ENCODE assay signal across 15 cellular contexts in the genomic region with DNA sequence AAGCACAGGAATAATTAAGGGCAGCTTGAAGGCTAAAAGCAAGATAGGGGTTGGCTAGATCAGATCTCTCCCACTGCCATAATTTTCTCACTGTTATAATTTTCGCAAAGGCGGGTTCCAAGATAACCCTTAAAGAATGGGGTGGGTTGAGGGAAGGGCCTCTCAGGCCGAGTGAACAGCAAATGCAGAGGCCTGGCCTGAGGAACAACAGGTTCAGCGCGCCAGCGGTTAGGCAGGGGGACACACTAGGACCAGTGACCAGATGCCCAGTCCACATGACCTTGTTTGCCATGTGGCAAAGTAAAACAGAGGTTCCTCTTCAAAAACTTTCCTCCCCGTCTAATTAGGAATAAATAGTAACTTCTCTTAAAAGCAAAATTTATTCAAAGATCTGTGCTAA. TPM values are rescaled to one million over a fixed set of nuclear protein-coding genes. Genes with fewer than 3 reads are reported as not detected.
DNase-seq lines count a peak whose midpoint lies in the region; ATAC-seq, FAIRE-seq and TF ChIP-seq lines count a peak whose summit lies in the region.
"Had no signal": no experiment of that assay in that cellular context is flagged by ENCODE, and none has a peak within 500 bp of the region (broad histone marks: within the 10 kb centered on the region; RNA-seq: fewer than 3 reads in every experiment).

No MANE protein-coding gene starts in this region.

- TF ChIP-seq CTCF in C4-2B (conservative IDR thresholded peaks at IDR 0.05), result no peak
- TF ChIP-seq CTCF in H1 (IDR thresholded peaks at IDR 0.05; ENCODE audit: control extremely low read depth in 1 of 3, insufficient read depth in 1 of 3, low read depth in 1 of 3, low read length in 3 of 3), result no peak

- no peak for FAIRE-seq in H1 (lab: Jason Lieb, UNC)
- FAIRE-seq: colon had no signal

- peak overlapping the region; percentile 96; the same call in 1 of the 2 replicates for H2BK5ac ChIP-seq in H1 (ENCODE audit: low read depth, low read length)

- H2BK120ac ChIP-seq in H1 (replicated peaks; ENCODE audit: low read depth, low read length), result peak overlapping the region; percentile 82

- peak overlapping the region; percentile 98; the same call in 1 of the 2 replicates for H2BK20ac ChIP-seq in H1 (ENCODE audit: low read length)

- H2BK15ac ChIP-seq in H1 (ENCODE audit: low read length), result peak overlapping the region; percentile 65; the same call in 1 of the 2 replicates

- H3K4me1 Mint-ChIP-seq in naive thymus-derived CD8-positive, alpha-beta T cell, result peaks cover 15 to 36% (median 33%) of the 10 kb centered on the region in 4 donors

- H3K36me3 ChIP-seq in HUES64 (ENCODE audit: insufficient read depth, low read length) (peaks cover 18% of the 10 kb centered on the region), H1 (ENCODE audit: control insufficient read depth in 2 of 4, insufficient read depth in 4 of 4, low read length in 3 of 4) (peaks cover 7 to 13% (median 10%) of the 10 kb centered on the region in 4 experiments; a peak in 5 of 8 replicates)

- H4K8ac ChIP-seq in H1 (ENCODE audit: extremely low read depth, insufficient read depth, low read length), result no peak overlapping the region

- ATAC-seq in naive thymus-derived CD8-positive, alpha-beta T cell, result no peak
- ATAC-seq in GM18498 (IDR thresholded peaks at IDR 0.05; ENCODE audit: unreplicated experiment), result no peak

- no peaks in the 10 kb centered on the region for H3K27me3 Mint-ChIP-seq in naive thymus-derived CD8-positive, alpha-beta T cell
- H3K27me3 Mint-ChIP-seq: stimulated activated naive CD8-positive, alpha-beta T cell treated with anti-CD3 and anti-CD28 coated beads, Interleukin-15, Interleukin-2, amounts not matched to agents 100 ng/mL and 50 ng/mL, for 24 hours had no signal

- peaks cover 8% of the 10 kb centered on the region for H3K23me2 ChIP-seq in H1 (ENCODE audit: low read depth, low read length)

- H4K20me1 ChIP-seq in H1 (replicated peaks in 1 of 2; ENCODE audit: control insufficient read depth in 1 of 2, insufficient read depth in 2 of 2, low read length in 2 of 2), result peaks cover 0 to 8% of the 10 kb centered on the region in 2 experiments

- H2AFZ ChIP-seq in H1 (ENCODE audit: low read length), result no peak overlapping the region

- H3K23ac ChIP-seq in H1 (ENCODE audit: insufficient read length), result no peak overlapping the region

- no peak overlapping the region for H3K56ac ChIP-seq in H1 (replicated peaks; ENCODE audit: insufficient read length, low read depth, low read length)

- H3K14ac ChIP-seq in H1 (ENCODE audit: insufficient read length), result no peak overlapping the region

- H3K36me3 Mint-ChIP-seq in naive thymus-derived CD8-positive, alpha-beta T cell, result peaks cover 0 to 16% (median 5%) of the 10 kb centered on the region in 3 donors

- peak overlapping the region; percentile 83; the same call in 1 of the 2 replicates for H2AK5ac ChIP-seq in H1 (ENCODE audit: low read depth, low read length)

- peak overlapping the region in 7 of 10 donors; percentile 25 to 98 (median 48) for H3K4me3 Mint-ChIP-seq in naive thymus-derived CD8-positive, alpha-beta T cell

- H3K27me3 ChIP-seq in HUES64 (ENCODE audit: insufficient read depth, low read length), result no peaks in the 10 kb centered on the region
- no peaks in the 10 kb centered on the region for H3K27me3 ChIP-seq in H1 (replicated peaks in 1 of 4; ENCODE audit: control insufficient read depth in 3 of 4, extremely low read depth in 1 of 4, insufficient read depth in 3 of 4, low read length in 3 of 4)

- peak overlapping the region in 1 of 10 donors; percentile 34 for H3K27ac Mint-ChIP-seq in naive thymus-derived CD8-positive, alpha-beta T cell
- H3K27ac Mint-ChIP-seq: activated T-helper 2 cell treated with anti-CD3 and anti-CD28 coated beads, Interferon-gamma antibody, Interleukin-2, Interleukin-4, amounts not matched to agents 10 μg/mL and 5 μg/mL and 100 μg/mL, durations not matched to agents 14 hours and 24 hours and 36 hours; stimulated activated naive CD8-positive, alpha-beta T cell treated with anti-CD3 and anti-CD28 coated beads, Interleukin-15, Interleukin-2, amounts not matched to agents 100 ng/mL and 50 ng/mL, for 24 hours had no signal

- TF ChIP-seq POLR2A in H1 (IDR thresholded peaks at IDR 0.05; ENCODE audit: control extremely low read depth in 1 of 2, low read depth in 2 of 2, low read length in 2 of 2), result no peak

- H3K4me3 ChIP-seq in HUES64 (ENCODE audit: low read length), result no peak overlapping the region
- H3K4me3 ChIP-seq in H1 (ENCODE audit: extremely low read depth in 1 of 4, insufficient read depth in 2 of 4, low read depth in 3 of 4, low read length in 4 of 4), result no peak overlapping the region; a peak in 1 of 8 replicates

- TF ChIP-seq EP300 in H1 (IDR thresholded peaks at IDR 0.05; ENCODE audit: borderline replicate concordance in 1 of 2, low read depth in 2 of 2, low read length in 2 of 2), result no peak

- no peaks in the 10 kb centered on the region for H3K9me3 Mint-ChIP-seq in naive thymus-derived CD8-positive, alpha-beta T cell
- H3K9me3 Mint-ChIP-seq: activated CD4-positive, alpha-beta memory T cell treated with anti-CD3 and anti-CD28 coated beads, Interleukin-2, amount 10 ng/mL, durations not matched to agents 7 days and 5 days; activated T-helper 2 cell treated with anti-CD3 and anti-CD28 coated beads, Interferon-gamma antibody, Interleukin-2, Interleukin-4, amounts not matched to agents 10 μg/mL and 5 μg/mL and 100 μg/mL, durations not matched to agents 14 hours and 24 hours and 36 hours; stimulated activated naive CD8-positive, alpha-beta T cell treated with anti-CD3 and anti-CD28 coated beads, Interleukin-15, Interleukin-2, amounts not matched to agents 100 ng/mL and 50 ng/mL, for 24 hours had no signal

- DNase-seq in H1 (ENCODE audit: low read depth in 1 of 2, low spot score in 2 of 2) (no peak), nucleus accumbens (lab: John Stamatoyannopoulos, UW) (no peak)
- no peak for DNase-seq in naive thymus-derived CD8-positive, alpha-beta T cell
- DNase-seq in activated naive CD4-positive, alpha-beta T cell (lab: John Stamatoyannopoulos, UW), result no peak
- DNase-seq in stimulated activated CD4-positive, alpha-beta T cell treated with anti-CD3 and anti-CD28 coated beads, Interleukin-4, amount 100 ng/mL, for 4 hours, result no peak
- DNase-seq: activated CD4-positive, alpha-beta memory T cell treated with anti-CD3 and anti-CD28 coated beads, Interleukin-2, amount 10 ng/mL, durations not matched to agents 7 days and 5 days; islet precursor cell; NCI-H1694 treated with DMSO at 0.1 percent for 48 hours; spleen had no signal

- peaks cover 25% of the 10 kb centered on the region for H3K4me1 ChIP-seq in HUES64 (ENCODE audit: insufficient read depth, low read length)
- H3K4me1 ChIP-seq in H1 (replicated peaks in 1 of 4; ENCODE audit: control insufficient read depth in 3 of 4, insufficient read depth in 4 of 4, low read length in 3 of 4), result peaks cover 2 to 8% (median 6%) of the 10 kb centered on the region in 4 experiments; a peak in 6 of 7 replicates

- peak overlapping the region; percentile 88; the same call in 1 of the 2 replicates for H3K18ac ChIP-seq in H1 (ENCODE audit: extremely low read depth, low read length)

- H3K4me2 ChIP-seq in H1 (ENCODE audit: insufficient read depth in 1 of 2, low read depth in 2 of 2, low read length in 2 of 2), result peak overlapping the region in 1 of 2 experiments; percentile 58; a peak in 2 of 4 replicates

- CTCF ChIA-PET in H1 (lab: Charles Lee; ENCODE audit: partially characterized antibody), result interaction anchor here (1.6 to 1.9 kb wide), 2 partner anchors 14 to 56 kb away, joined by 4 to 5 read pairs; no protein-coding TSS in a partner anchor

- TF ChIP-seq RAD21 in H1 (IDR thresholded peaks at IDR 0.05 in 1 of 2, conservative IDR thresholded peaks at IDR 0.05 in 1 of 2; ENCODE audit: low read depth in 2 of 2, low read length in 2 of 2), result no peak

- H3K9ac ChIP-seq in HUES64 (ENCODE audit: low read depth, low read length) (peak overlapping the region; percentile 45; the same call in 1 of the 2 replicates), H1 (replicated peaks in 1 of 4; ENCODE audit: extremely low read depth in 1 of 4, low read depth in 3 of 4, low read length in 3 of 4) (no peak overlapping the region)

- peaks cover 18 to 36% of the 10 kb centered on the region in 2 experiments for H3K79me2 ChIP-seq in H1 (ENCODE audit: control insufficient read depth in 1 of 2, insufficient read depth in 2 of 2, low read length in 2 of 2)

- H4K91ac ChIP-seq in H1 (replicated peaks; ENCODE audit: insufficient read length, low read length), result peak overlapping the region; percentile 99

- 95% methylated on average over 6 of the region's 7 CpGs for WGBS in HUES64
- WGBS in H1 (ENCODE audit: extremely low coverage in 1 of 2, insufficient coverage in 1 of 2, insufficient read length in 1 of 2, insufficient replicate concordance in 2 of 2, low coverage in 1 of 2, low lambda C conversion rate in 2 of 2, missing lambda C conversion rate in 1 of 2), 2 experiments, result 81% methylated on average over 7 of the region's 7 CpGs; no CpG with 5 or more reads in 1 of the 2 experiments

- H3K27ac ChIP-seq in C4-2B, result peak overlapping the region; percentile 91
- no peak overlapping the region; the same call in 1 of the 2 replicates for H3K27ac ChIP-seq in HUES64 (ENCODE audit: low read depth, low read length)
- H3K27ac ChIP-seq in H1 (ENCODE audit: low read depth, low read length), result peak overlapping the region; percentile 26; the same call in 1 of the 2 replicates

- peak overlapping the region; percentile 97 for H2BK12ac ChIP-seq in H1 (ENCODE audit: low read depth, low read length)

- POLR2A ChIA-PET in H1 (lab: Charles Lee; ENCODE audit: partially characterized antibody), result interaction anchor here (0.7 to 3.8 kb wide), 3 partner anchors 37 to 179 kb away, joined by 3 to 21 read pairs (median 4); a partner anchor contains a TSS
- POLR2A ChIA-PET in naive thymus-derived CD8-positive, alpha-beta T cell (lab: Charles Lee), result no interaction called here

- peaks cover 6% of the 10 kb centered on the region for H3K79me1 ChIP-seq in H1 (ENCODE audit: low read depth, low read length)

- H3K9me3 ChIP-seq in HUES64 (ENCODE audit: insufficient read depth, low read depth, low read length), result no peaks in the 10 kb centered on the region
- no peaks in the 10 kb centered on the region for H3K9me3 ChIP-seq in H1 (ENCODE audit: insufficient read depth in 2 of 2, low read depth in 1 of 2, low read length in 1 of 2)

- H3K4ac ChIP-seq in H1 (replicated peaks; ENCODE audit: insufficient read length, low read depth, low read length), result peak overlapping the region; percentile 72

- peak overlapping the region; percentile 84 for H4K5ac ChIP-seq in H1 (ENCODE audit: insufficient read length, low read depth, low read length)

RNA-seq across cellular contexts. Expression of a gene that starts 1.2 kb away (rescaled TPM):
- polyA plus RNA-seq in HUES64 (2013, experiment 1 of 2), result 62.5 TPM
- 55.3 TPM for polyA plus RNA-seq in HUES64 (2013, experiment 2 of 2)
- total RNA-seq in H1 (2021; fragmentation: NEBNext Ultra II Directional; extraction: Animal tissue kit (Norgen Biotek cat#: 25700)), result 58.1 and 59.5 TPM in 2 replicates
- polyA plus RNA-seq in H1 (2011; rRNA removed), result 32.1 and 34.1 TPM in 2 replicates
- 55.0 TPM for polyA plus RNA-seq in H1 (2011; cell fraction: cytosol; rRNA removed)
- polyA plus RNA-seq in H1 (2011; cell fraction: nucleus; rRNA removed), result 10.7 TPM
- 39.7 to 74.8 TPM (median 59.5 TPM) in 4 replicates for polyA plus RNA-seq in H1 (2012, experiment 1 of 2)
- polyA plus RNA-seq in H1 (2012, experiment 2 of 2), result 14.3 TPM
- polyA plus RNA-seq in H1 (2013, experiment 1 of 2), result 36.4 TPM
- 34.4 TPM for polyA plus RNA-seq in H1 (2013, experiment 2 of 2)
- 37.8 and 45.2 TPM in 2 replicates for polyA minus RNA-seq in H1 (2011; rRNA and poly(A)+ RNA removed)
- 24.7 TPM for polyA minus RNA-seq in H1 (2011; cell fraction: cytosol; rRNA and poly(A)+ RNA removed)
- 53.3 TPM for polyA minus RNA-seq in H1 (2011; cell fraction: nucleus; rRNA and poly(A)+ RNA removed)
- 10 to 100 TPM; 49.5 to 53.6 TPM for total RNA-seq in naive thymus-derived CD8-positive, alpha-beta T cell
- 10 to 100 TPM; 75.3 to 92.8 (median 83.9) TPM for polyA plus RNA-seq in naive thymus-derived CD8-positive, alpha-beta T cell

RNA-seq across cellular contexts. Expression of a gene that starts 4.5 kb away (rescaled TPM):
- 107 TPM for polyA plus RNA-seq in HUES64 (2013, experiment 1 of 2)
- polyA plus RNA-seq in HUES64 (2013, experiment 2 of 2), result 123 TPM
- total RNA-seq in H1 (2021; fragmentation: NEBNext Ultra II Directional; extraction: Animal tissue kit (Norgen Biotek cat#: 25700)), result 205 and 225 TPM in 2 replicates
- polyA plus RNA-seq in H1 (2011; rRNA removed), result 65.8 and 99.6 TPM in 2 replicates
- polyA plus RNA-seq in H1 (2011; cell fraction: cytosol; rRNA removed), result 163 TPM
- polyA plus RNA-seq in H1 (2011; cell fraction: nucleus; rRNA removed), result 76.6 TPM
- polyA plus RNA-seq in H1 (2012, experiment 1 of 2), result 232 to 268 TPM (median 259 TPM) in 4 replicates
- 30.7 TPM for polyA plus RNA-seq in H1 (2012, experiment 2 of 2)
- polyA plus RNA-seq in H1 (2013, experiment 1 of 2), result 157 TPM
- polyA plus RNA-seq in H1 (2013, experiment 2 of 2), result 165 TPM
- 138 and 143 TPM in 2 replicates for polyA minus RNA-seq in H1 (2011; rRNA and poly(A)+ RNA removed)
- polyA minus RNA-seq in H1 (2011; cell fraction: cytosol; rRNA and poly(A)+ RNA removed), result 64.1 TPM
- 150 TPM for polyA minus RNA-seq in H1 (2011; cell fraction: nucleus; rRNA and poly(A)+ RNA removed)
- total RNA-seq in naive thymus-derived CD8-positive, alpha-beta T cell, result 1 to 10 TPM; 4.2 to 5.3 TPM
- polyA plus RNA-seq in naive thymus-derived CD8-positive, alpha-beta T cell, result 1 to 10 TPM; 3.0 to 6.0 (median 5.4) TPM

Comparison
In these comparisons a context has a peak if more than half of its experiments do, and no peak if none do; other contexts are left out.
1. RNA of a gene that starts 4.5 kb away (total RNA-seq): 205 to 225 TPM in H1; 4.2 to 5.3 TPM in naive thymus-derived CD8-positive, alpha-beta T cell; every median in the first group is over 10 times any median in the second.